8 cellular contexts compared by ENCODE assay signal in the genomic region with DNA sequence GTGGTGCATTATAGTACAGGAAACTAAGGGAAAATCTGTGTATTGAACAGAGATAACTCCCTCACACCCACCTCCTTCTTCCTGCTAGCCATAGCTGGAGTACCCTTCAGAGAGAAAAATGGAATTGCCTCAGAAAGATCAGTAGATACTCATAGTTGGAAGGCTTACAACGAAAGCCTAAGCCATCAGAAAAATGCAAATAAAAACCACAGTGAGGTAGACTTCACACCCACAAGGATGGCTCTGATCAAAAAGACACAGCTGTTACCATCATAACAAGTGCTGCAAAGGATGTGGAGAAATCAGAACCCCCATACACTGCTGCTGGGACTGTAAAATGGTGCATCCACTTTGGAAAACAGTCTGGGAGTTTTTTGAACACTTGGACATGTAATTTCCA. TPM values are rescaled to one million over a fixed set of nuclear protein-coding genes. Genes with fewer than 3 reads are reported as not detected.
DNase-seq lines count a peak whose midpoint lies in the region; ATAC-seq and TF ChIP-seq lines count a peak whose summit lies in the region.

No MANE protein-coding gene starts in this region.

- no peak for TF ChIP-seq POLR2A in heart left ventricle (IDR thresholded peaks at IDR 0.05)

- no peak for TF ChIP-seq CTCF in RWPE2 (IDR thresholded peaks at IDR 0.05; ENCODE audit: poor library complexity, severe bottlenecking)
- no peak for TF ChIP-seq CTCF in heart left ventricle (IDR thresholded peaks at IDR 0.05)

- H3K27me3 ChIP-seq in RWPE2 (ENCODE audit: insufficient read depth, poor library complexity, severe bottlenecking) (no peaks in the 10 kb centered on the region), heart left ventricle (no peaks in the 10 kb centered on the region)

- WGBS in heart left ventricle, 4 donors = 50 to 70% (median 63%) methylated on average over 1 of the region's 1 CpG

- H3K4me1 ChIP-seq in RWPE2 (ENCODE audit: insufficient read depth, poor library complexity, severe bottlenecking) = peaks cover 41% of the 10 kb centered on the region
- H3K4me1 ChIP-seq in heart left ventricle = peaks cover 0 to 32% (median 15%) of the 10 kb centered on the region in 12 donors

- peaks cover 54 to 62% of the 10 kb centered on the region in 2 donors for H3K4me1 Mint-ChIP-seq in natural killer cell treated with Interleukin-12 subunit alpha and Interleukin-12 subunit beta and Interleukin-15 and Interleukin-18, amount 100 ng/mL, for 72 hours (ENCODE audit: low read depth in 2 of 2)

- peaks cover 9 to 11% of the 10 kb centered on the region in 2 donors for H3K27me3 Mint-ChIP-seq in natural killer cell treated with Interleukin-12 subunit alpha and Interleukin-12 subunit beta and Interleukin-15 and Interleukin-18, amount 100 ng/mL, for 72 hours

- H3K9me3 Mint-ChIP-seq in natural killer cell treated with Interleukin-12 subunit alpha and Interleukin-12 subunit beta and Interleukin-15 and Interleukin-18, amount 100 ng/mL, for 72 hours = no peaks in the 10 kb centered on the region

- intact Hi-C loops in heart left ventricle (cut with DNase I) = no loop called here

- no peaks in the 10 kb centered on the region for H3K36me3 Mint-ChIP-seq in natural killer cell treated with Interleukin-12 subunit alpha and Interleukin-12 subunit beta and Interleukin-15 and Interleukin-18, amount 100 ng/mL, for 72 hours

- H3K27ac ChIP-seq in RWPE2 (ENCODE audit: poor library complexity, severe bottlenecking) (peak overlapping the region; percentile 92), heart left ventricle (no peak overlapping the region)

- no peak for DNase-seq in RWPE2 (ENCODE audit: low spot score)
- DNase-seq in natural killer cell treated with Interleukin-12 subunit alpha and Interleukin-12 subunit beta and Interleukin-15 and Interleukin-18, amount 100 ng/mL, for 72 hours (ENCODE audit: low spot score) = no peak
- DNase-seq in heart left ventricle = no peak
- no peak for DNase-seq in NCI-H446 (lab: John Stamatoyannopoulos, UW)
- DNase-seq in activated CD8-positive, alpha-beta memory T cell treated with anti-CD3 and anti-CD28 coated beads for 24 hours = no peak
- no peak for DNase-seq in putamen (ENCODE audit: low spot score)

- H3K9me3 ChIP-seq in RWPE2 (ENCODE audit: severe bottlenecking) = no peaks in the 10 kb centered on the region
- H3K9me3 ChIP-seq in heart left ventricle = no peaks in the 10 kb centered on the region

- H3K4me3 ChIP-seq in RWPE2 (ENCODE audit: severe bottlenecking) = no peak overlapping the region
- no peak overlapping the region for H3K4me3 ChIP-seq in heart left ventricle

- H3K36me3 ChIP-seq in RWPE2 (ENCODE audit: low read depth) (no peaks in the 10 kb centered on the region), heart left ventricle (no peaks in the 10 kb centered on the region)

- ATAC-seq in GM18868 (IDR thresholded peaks at IDR 0.05; ENCODE audit: unreplicated experiment) = peak; percentile 70
- ATAC-seq in HG02588 (IDR thresholded peaks at IDR 0.05; ENCODE audit: unreplicated experiment) = peak; percentile 98
- no peak for ATAC-seq in RWPE2 (ENCODE audit: low read depth)
- peak; percentile 94 to 96 for ATAC-seq in natural killer cell treated with Interleukin-12 subunit alpha and Interleukin-12 subunit beta and Interleukin-15 and Interleukin-18, amount 100 ng/mL, for 72 hours
- no peak for ATAC-seq in heart left ventricle

- peak overlapping the region; percentile 38 to 76 for H3K27ac Mint-ChIP-seq in natural killer cell treated with Interleukin-12 subunit alpha and Interleukin-12 subunit beta and Interleukin-15 and Interleukin-18, amount 100 ng/mL, for 72 hours

- H3K4me3 Mint-ChIP-seq in natural killer cell treated with Interleukin-12 subunit alpha and Interleukin-12 subunit beta and Interleukin-15 and Interleukin-18, amount 100 ng/mL, for 72 hours = peak overlapping the region; percentile 67

RNA-seq across cellular contexts. Expression of gene DLG1, which starts 7.4 kb away (rescaled TPM):
- total RNA-seq in natural killer cell treated with Interleukin-12 subunit alpha and Interleukin-12 subunit beta and Interleukin-15 and Interleukin-18, amount 100 ng/mL, for 72 hours = 100 to 1,000 TPM in 1 of 2 donors, 10 to 100 TPM in 1; 76.5 to 121 TPM
- total RNA-seq in heart left ventricle = 100 to 1,000 TPM in 1 of 9 donors, 10 to 100 TPM in 8; 37.1 to 151 (median 63.6) TPM
- 10 to 100 TPM; 17.4 to 94.3 TPM for polyA plus RNA-seq in heart left ventricle

Comparison
In these comparisons a context has a peak if more than half of its experiments do, and no peak if none do; other contexts are left out.
1. ATAC-seq: peak in GM18868 (single experiment), HG02588 (single experiment) and natural killer cell treated with Interleukin-12 subunit alpha and Interleukin-12 subunit beta and Interleukin-15 and Interleukin-18, amount 100 ng/mL, for 72 hours (2 of 2); none in RWPE2 (single experiment) and heart left ventricle (0 of 4).